32 cellular contexts compared by ENCODE assay signal in genomic region chr4:57418133-57418532, GRCh38.
"Had no signal": no experiment of that assay in that cellular context is flagged by ENCODE, and none has a peak within 500 bp of the region (broad histone marks: within the 10 kb centered on the region; RNA-seq: fewer than 3 reads in every experiment).

No MANE protein-coding gene starts in this region.

- H3K27ac ChIP-seq: ascending aorta, breast epithelium, cardiac muscle cell, colonic mucosa, epithelial cell of prostate, esophagus squamous epithelium, gastroesophageal sphincter, heart right ventricle, VCaP had no signal

- ATAC-seq: activated naive CD4-positive, alpha-beta T cell treated with anti-CD3 and anti-CD28 coated beads, Interleukin-2, amount 50 U/mL, for 72 hours; activated T-cell treated with anti-CD3 and anti-CD28 coated beads, Interleukin-2, amount 50 U/mL, for 72 hours; gastroesophageal sphincter; heart right ventricle; WTC11 had no signal

- H3K4me3 ChIP-seq: ascending aorta, breast epithelium, cardiac muscle cell, colonic mucosa, esophagus squamous epithelium, gastroesophageal sphincter, heart right ventricle had no signal

- H3K4me1 ChIP-seq: ascending aorta, breast epithelium, colonic mucosa, esophagus squamous epithelium, gastroesophageal sphincter, heart right ventricle had no signal

- FAIRE-seq: endometrium, endothelial cell of umbilical vein, TTC549 had no signal

- DNase-seq: activated CD4-positive, alpha-beta memory T cell treated with anti-CD3 and anti-CD28 coated beads, Interleukin-2, amount 10 ng/mL, durations not matched to agents 7 days and 5 days; activated CD4-positive, alpha-beta T cell treated with anti-CD3 and anti-CD28 coated beads for 1 hour; activated CD4-positive, alpha-beta T cell treated with anti-CD3 and anti-CD28 coated beads for 4 hours; activated CD4-positive, alpha-beta T cell treated with anti-CD3 and anti-CD28 coated beads, Interleukin-2, amount 10 ng/mL, durations not matched to agents 7 days and 5 days; activated CD4-positive, alpha-beta T cell treated with anti-CD3 and anti-CD28 coated beads, Interleukin-2, amount 50 U/mL, for 4 hours; activated CD8-positive, alpha-beta memory T cell treated with anti-CD3 and anti-CD28 coated beads, Interleukin-2, amount 50 U/mL, for 48 hours; activated gamma-delta T cell; activated naive CD4-positive, alpha-beta T cell; activated naive CD4-positive, alpha-beta T cell treated with anti-CD3 and anti-CD28 coated beads, Interleukin-2, amount 10 ng/mL, durations not matched to agents 7 days and 5 days; activated naive CD8-positive, alpha-beta T cell treated with anti-CD3 and anti-CD28 coated beads, Interleukin-2, amount 10 ng/mL, durations not matched to agents 7 days and 5 days; activated T-cell treated with anti-CD3 and anti-CD28 coated beads for 4 hours; activated T-cell treated with anti-CD3 and anti-CD28 coated beads, Interleukin-2, amount 50 U/mL, for 24 hours; activated T-cell treated with anti-CD3 and anti-CD28 coated beads, Interleukin-2, amount 50 U/mL, for 72 hours; central memory CD4-positive, alpha-beta T cell; cerebellar nuclear complex; colonic mucosa; effector CD8-positive, alpha-beta T cell; esophagus squamous epithelium; foreskin melanocyte; heart right ventricle; T-helper 2 cell had no signal

- H3K9me3 ChIP-seq: ascending aorta, breast epithelium, colonic mucosa, esophagus squamous epithelium, gastroesophageal sphincter, heart right ventricle had no signal
